ENCODE assay signal across 29 cellular contexts in genomic region chr17:65208753-65209152, GRCh38.
"Had no signal": no experiment of that assay in that cellular context is flagged by ENCODE, and none has a peak within 500 bp of the region (broad histone marks: within the 10 kb centered on the region; RNA-seq: fewer than 3 reads in every experiment).

No MANE protein-coding gene starts in this region.

- H3K27ac Mint-ChIP-seq: activated CD8-positive, alpha-beta T cell treated with anti-CD3 and anti-CD28 coated beads, Interleukin-2, amount 10 ng/mL, durations not matched to agents 7 days and 5 days; activated naive CD8-positive, alpha-beta T cell; activated T-helper 1 cell treated with anti-CD3 and anti-CD28 coated beads, Interleukin-12 subunit alpha, Interleukin-12 subunit beta, Interleukin-2, Interleukin-4 antibody, amounts not matched to agents 30 ng/mL and 10 ng/mL and 1 ng/mL, durations not matched to agents 14 hours and 24 hours and 36 hours; T-helper 1 cell treated with Interleukin-12 subunit alpha and Interleukin-12 subunit beta and Interleukin-4 antibody, amounts not matched to agents 30 μg/mL and 1 μg/mL, for 36 hours; WTC11 had no signal

- H3K9me3 Mint-ChIP-seq: activated T-helper 1 cell treated with anti-CD3 and anti-CD28 coated beads, Interleukin-12 subunit alpha, Interleukin-12 subunit beta, Interleukin-2, Interleukin-4 antibody, amounts not matched to agents 30 ng/mL and 10 ng/mL and 1 ng/mL, durations not matched to agents 14 hours and 24 hours and 36 hours; T-helper 1 cell treated with Interleukin-12 subunit alpha and Interleukin-12 subunit beta and Interleukin-4 antibody, amounts not matched to agents 30 μg/mL and 1 μg/mL, for 36 hours; WTC11 had no signal

- H3K4me3 Mint-ChIP-seq: activated CD8-positive, alpha-beta T cell treated with anti-CD3 and anti-CD28 coated beads, Interleukin-2, amount 10 ng/mL, durations not matched to agents 7 days and 5 days; activated naive CD8-positive, alpha-beta T cell; activated T-helper 1 cell treated with anti-CD3 and anti-CD28 coated beads, Interleukin-12 subunit alpha, Interleukin-12 subunit beta, Interleukin-2, Interleukin-4 antibody, amounts not matched to agents 30 ng/mL and 10 ng/mL and 1 ng/mL, durations not matched to agents 14 hours and 24 hours and 36 hours; T-helper 1 cell treated with Interleukin-12 subunit alpha and Interleukin-12 subunit beta and Interleukin-4 antibody, amounts not matched to agents 30 μg/mL and 1 μg/mL, for 36 hours; WTC11 had no signal

- H3K4me3 ChIP-seq: cardiac muscle cell, SJSA1 had no signal

- DNase-seq: activated CD4-positive, alpha-beta T cell treated with anti-CD3 and anti-CD28 coated beads for 48 hours; activated CD4-positive, alpha-beta T cell treated with anti-CD3 and anti-CD28 coated beads, Interleukin-2, amount 50 U/mL, for 4 hours; activated CD4-positive, CD25-positive, alpha-beta regulatory T cell treated with anti-CD3 and anti-CD28 coated beads, Interleukin-2, amount 50 U/mL, for 72 hours; activated CD8-positive, alpha-beta memory T cell treated with anti-CD3 and anti-CD28 coated beads, Interleukin-2, amount 50 U/mL, for 48 hours; activated CD8-positive, alpha-beta T cell treated with anti-CD3 and anti-CD28 coated beads, Interleukin-2, amount 10 ng/mL, durations not matched to agents 7 days and 5 days; activated effector memory CD4-positive, alpha-beta T cell treated with anti-CD3 and anti-CD28 coated beads, Interleukin-2, amount 50 U/mL, for 16 hours; activated naive CD4-positive, alpha-beta T cell treated with Interleukin-2 at 50 U/mL for 16 hours; activated T-cell treated with anti-CD3 and anti-CD28 coated beads, Interleukin-2, amount 50 U/mL, for 1 hour; brain microvascular endothelial cell; cerebellar nuclear complex; KBM-7; NCI-H1048; NCI-H146; NCI-H187 treated with DMSO at 0.1 percent for 48 hours; NCI-H2171; NCI-H345; NCI-H510A; NCI-H526 treated with DMSO at 0.1 percent for 48 hours; NCI-H82; OCI-M1; Right ventricle myocardium superior had no signal

- H3K36me3 Mint-ChIP-seq: activated naive CD8-positive, alpha-beta T cell; WTC11 had no signal

- H3K27me3 ChIP-seq: brain microvascular endothelial cell, cardiac muscle cell, SJSA1 had no signal

- H3K36me3 ChIP-seq: brain microvascular endothelial cell, cardiac muscle cell, SJSA1 had no signal

- H3K9me3 ChIP-seq: SJSA1 had no signal

- ATAC-seq: activated CD8-positive, alpha-beta T cell treated with anti-CD3 and anti-CD28 coated beads, Interleukin-2, amount 10 ng/mL, durations not matched to agents 7 days and 5 days; Panc1; WTC11 had no signal

- H3K27ac ChIP-seq: brain microvascular endothelial cell, cardiac muscle cell, RWPE1, SJSA1 had no signal
